20 cellular contexts compared by ENCODE assay signal in the genomic region with DNA sequence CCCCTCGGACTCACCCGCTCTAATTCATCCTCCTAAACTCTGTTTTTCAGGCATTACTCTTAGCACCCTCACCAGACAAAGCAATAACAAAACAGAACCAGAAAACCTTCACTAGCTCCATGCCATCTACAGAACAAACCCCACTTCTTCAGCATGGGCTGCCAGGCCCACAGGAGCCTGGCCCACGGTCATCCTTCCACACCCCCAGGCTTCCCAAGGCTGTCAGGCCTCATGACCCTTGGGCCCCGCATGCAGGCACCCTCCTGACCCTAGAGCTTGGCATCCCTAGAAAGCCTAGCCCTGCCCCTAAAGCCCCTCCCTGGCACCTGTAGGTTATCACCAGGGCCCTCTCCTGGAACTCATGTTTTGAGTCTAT. TPM values are rescaled to one million over a fixed set of nuclear protein-coding genes. Genes with fewer than 3 reads are reported as not detected.
DNase-seq lines count a peak whose midpoint lies in the region; ATAC-seq, FAIRE-seq and TF ChIP-seq lines count a peak whose summit lies in the region.
"Had no signal": no experiment of that assay in that cellular context is flagged by ENCODE, and none has a peak within 500 bp of the region (broad histone marks: within the 10 kb centered on the region; RNA-seq: fewer than 3 reads in every experiment).

No MANE protein-coding gene starts in this region.

- H3K4me2 ChIP-seq in osteoblast (ENCODE audit: insufficient read depth, low read length) = no peak overlapping the region

- H3K36me3 ChIP-seq in kidney (ENCODE audit: control insufficient read depth in 1 of 2, insufficient read depth in 2 of 2, low read length in 2 of 2) (no peaks in the 10 kb centered on the region), osteoblast (ENCODE audit: insufficient read depth, low read length) (no peaks in the 10 kb centered on the region)
- H3K36me3 ChIP-seq: BLaER1 had no signal

- H3K9me3 ChIP-seq in right cardiac atrium (ENCODE audit: control insufficient read depth, low read length) (no peaks in the 10 kb centered on the region), kidney (ENCODE audit: control insufficient read depth in 1 of 2, low read length in 2 of 2) (no peaks in the 10 kb centered on the region), osteoblast (ENCODE audit: low read depth, low read length) (no peaks in the 10 kb centered on the region)
- H3K9me3 ChIP-seq: BLaER1 had no signal

- intact Hi-C loops in Right ventricle myocardium superior (cut with DNase I) (no loop called here), right cardiac atrium (cut with DNase I) (no loop called here), kidney (cut with DNase I) (no loop called here)

- H3K27me3 ChIP-seq in right cardiac atrium (ENCODE audit: control insufficient read depth, insufficient read depth) = no peaks in the 10 kb centered on the region
- H3K27me3 ChIP-seq in osteoblast (ENCODE audit: insufficient read depth, low read length) = peaks cover 30% of the 10 kb centered on the region
- H3K27me3 ChIP-seq: BLaER1 had no signal

- H3K9ac ChIP-seq in kidney (ENCODE audit: low read length in 2 of 2) = no peak overlapping the region
- H3K9ac ChIP-seq: BLaER1 had no signal

- no peak overlapping the region for H3K4me3 Mint-ChIP-seq in stimulated activated memory B cell treated with anti-CD40 and anti-IgM and Interleukin-4, amounts not matched to agents 10 μg/mL and 1 μg/mL and 100 μg/mL, for 72 hours
- H3K4me3 Mint-ChIP-seq: CD14-positive monocyte; CD4-positive, alpha-beta memory T cell; H9 had no signal

- H4K20me1 ChIP-seq in osteoblast (ENCODE audit: insufficient read depth, low read length) = no peaks in the 10 kb centered on the region

- no peaks in the 10 kb centered on the region for H3K79me2 ChIP-seq in osteoblast (ENCODE audit: insufficient read depth, low read length)

- peak; percentile 10 for DNase-seq in Right ventricle myocardium superior
- DNase-seq in right cardiac atrium = no peak
- DNase-seq in kidney = peak; percentile 46
- DNase-seq in osteoblast (ENCODE audit: insufficient read length, low spot score, missing footprints) = peak; percentile 1
- no peak for DNase-seq in D721Med (ENCODE audit: insufficient read length, low spot score)
- DNase-seq in NCI-H2029 (lab: John Stamatoyannopoulos, UW) = no peak
- DNase-seq: Calu3; CD4-positive, alpha-beta memory T cell; DMS 273 treated with DMSO at 0.1 percent for 48 hours; H9; IMR-90 had no signal

- peaks cover 8% of the 10 kb centered on the region for H3K36me3 Mint-ChIP-seq in stimulated activated memory B cell treated with anti-CD40 and anti-IgM and Interleukin-4, amounts not matched to agents 10 μg/mL and 1 μg/mL and 100 μg/mL, for 72 hours
- H3K36me3 Mint-ChIP-seq: CD4-positive, alpha-beta memory T cell had no signal

- no peaks in the 10 kb centered on the region for H3K4me1 ChIP-seq in right cardiac atrium (ENCODE audit: control insufficient read depth, insufficient read depth, low read length)
- H3K4me1 ChIP-seq in kidney (ENCODE audit: control insufficient read depth in 1 of 2, insufficient read depth in 1 of 2, low read depth in 1 of 2, low read length in 2 of 2) = peaks cover 0 to 7% of the 10 kb centered on the region in 2 donors
- H3K4me1 ChIP-seq in osteoblast (ENCODE audit: insufficient read depth, low read length) = no peaks in the 10 kb centered on the region

- no peak overlapping the region for H2AFZ ChIP-seq in osteoblast (ENCODE audit: low read length)

- H3K4me1 Mint-ChIP-seq in stimulated activated memory B cell treated with anti-CD40 and anti-IgM and Interleukin-4, amounts not matched to agents 10 μg/mL and 1 μg/mL and 100 μg/mL, for 72 hours = peaks cover 52% of the 10 kb centered on the region

- H3K27ac ChIP-seq in right cardiac atrium (ENCODE audit: low read length) (no peak overlapping the region), kidney (ENCODE audit: low read depth in 2 of 2, low read length in 2 of 2) (no peak overlapping the region), osteoblast (ENCODE audit: low read depth, low read length) (no peak overlapping the region)
- H3K27ac ChIP-seq: 22Rv1, BLaER1 had no signal

- no peaks in the 10 kb centered on the region for H3K9me3 Mint-ChIP-seq in stimulated activated memory B cell treated with anti-CD40 and anti-IgM and Interleukin-4, amounts not matched to agents 10 μg/mL and 1 μg/mL and 100 μg/mL, for 72 hours
- H3K9me3 Mint-ChIP-seq: CD4-positive, alpha-beta memory T cell; H9 had no signal

- no peaks in the 10 kb centered on the region for H3K27me3 Mint-ChIP-seq in stimulated activated memory B cell treated with anti-CD40 and anti-IgM and Interleukin-4, amounts not matched to agents 10 μg/mL and 1 μg/mL and 100 μg/mL, for 72 hours
- H3K27me3 Mint-ChIP-seq: CD4-positive, alpha-beta memory T cell had no signal

- WGBS in right cardiac atrium = 93% methylated on average over 4 of the region's 4 CpGs

- H3K27ac Mint-ChIP-seq in stimulated activated memory B cell treated with anti-CD40 and anti-IgM and Interleukin-4, amounts not matched to agents 10 μg/mL and 1 μg/mL and 100 μg/mL, for 72 hours = peak overlapping the region; percentile 71
- H3K27ac Mint-ChIP-seq: H9 had no signal

- no peak for ATAC-seq in Right ventricle myocardium superior (ENCODE audit: poor library complexity)
- ATAC-seq in right cardiac atrium = no peak
- ATAC-seq in stimulated activated memory B cell treated with anti-CD40 and anti-IgM and Interleukin-4, amounts not matched to agents 10 μg/mL and 1 μg/mL and 100 μg/mL, for 72 hours = no peak
- no peak for ATAC-seq in HG03460 (IDR thresholded peaks at IDR 0.05; ENCODE audit: unreplicated experiment)

- FAIRE-seq in kidney (lab: Jason Lieb, UNC) = no peak
- no peak for FAIRE-seq in D721Med (lab: Jason Lieb, UNC)
- FAIRE-seq: G401.6, GM12891, GM19239, H1 had no signal

- TF ChIP-seq CTCF in kidney (IDR thresholded peaks at IDR 0.05; ENCODE audit: borderline replicate concordance, extremely low read depth, insufficient read depth) (no peak), osteoblast (IDR thresholded peaks at IDR 0.05; ENCODE audit: extremely low read depth, low read depth, low read length) (no peak), D721Med (IDR thresholded peaks at IDR 0.05; ENCODE audit: insufficient read depth, missing control alignments) (no peak)

- H3K4me3 ChIP-seq in right cardiac atrium (ENCODE audit: low read length) (no peak overlapping the region), kidney (ENCODE audit: low read length in 2 of 2) (no peak overlapping the region), osteoblast (ENCODE audit: insufficient read depth, low read length) (no peak overlapping the region)
- H3K4me3 ChIP-seq: BLaER1 had no signal

RNA-seq across cellular contexts. Expression of gene PRKAG2, which starts 59.6 kb away (rescaled TPM):
- total RNA-seq in Right ventricle myocardium superior = 120 TPM
- total RNA-seq in right cardiac atrium = 100 to 1,000 TPM; 167 to 298 (median 211) TPM
- 162 TPM for polyA plus RNA-seq in right cardiac atrium
- total RNA-seq in kidney = 40.7 TPM
- polyA plus RNA-seq in kidney (ENCODE audit: insufficient read depth, low read depth, low replicate concordance) = 40.9 TPM
- total RNA-seq in osteoblast = 20.6 TPM in 2 replicates

Comparison
In these comparisons a context has a peak if more than half of its experiments do, and no peak if none do; other contexts are left out.
1. DNase-seq: peak in Right ventricle myocardium superior (single experiment), kidney (single experiment) and osteoblast (single experiment); none in right cardiac atrium (0 of 3), D721Med (single experiment) and NCI-H2029 (single experiment).